17 cellular contexts compared by ENCODE assay signal in the genomic region with DNA sequence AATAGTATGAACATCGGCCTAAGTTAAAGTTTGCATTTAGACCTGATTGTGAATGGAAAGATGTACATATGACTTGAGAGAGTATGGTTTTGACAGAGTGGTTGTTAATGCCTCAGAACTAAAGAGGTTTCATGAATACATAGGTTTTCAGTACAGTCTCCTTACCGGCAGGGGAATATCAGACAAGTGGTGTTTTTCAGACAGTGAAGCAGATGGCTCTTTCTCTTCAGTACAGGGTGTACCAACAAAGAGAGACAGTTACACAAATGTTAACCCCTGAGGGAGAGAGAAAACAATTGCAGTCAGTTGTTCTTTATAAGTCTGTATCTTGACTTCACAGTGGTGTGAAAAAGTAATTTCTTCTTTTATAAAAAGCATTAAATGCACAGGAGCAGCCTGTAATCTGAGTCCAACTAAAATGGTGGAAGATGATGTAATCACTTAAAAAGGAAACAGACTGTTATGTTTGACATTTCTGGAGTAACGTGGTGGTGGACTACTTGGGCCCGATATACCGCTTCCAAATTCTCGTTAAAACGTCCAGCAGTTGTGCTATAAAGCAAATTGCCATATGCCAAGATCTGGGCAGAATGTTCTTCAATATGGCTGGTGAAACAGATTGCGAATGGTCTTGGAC.
DNase-seq lines count a peak whose midpoint lies in the region; ATAC-seq, FAIRE-seq and TF ChIP-seq lines count a peak whose summit lies in the region.
"Had no signal": no experiment of that assay in that cellular context is flagged by ENCODE, and none has a peak within 500 bp of the region (broad histone marks: within the 10 kb centered on the region; RNA-seq: fewer than 3 reads in every experiment).

No MANE protein-coding gene starts in this region.

- H3K4me1 Mint-ChIP-seq in neural crest cell = peaks cover 10% of the 10 kb centered on the region

- H3K9me3 Mint-ChIP-seq in neural crest cell = peaks cover 3% of the 10 kb centered on the region
- H3K9me3 Mint-ChIP-seq: stimulated activated effector memory CD8-positive, alpha-beta T cell treated with anti-CD3 and anti-CD28 coated beads, Interleukin-12 subunit alpha, Interleukin-12 subunit beta, amount 100 ng/mL, for 72 hours had no signal

- peak overlapping the region; percentile 86 for H3K27ac ChIP-seq in VCaP
- H3K27ac ChIP-seq: adrenal gland, upper lobe of left lung had no signal

- no peak overlapping the region for H3K27ac Mint-ChIP-seq in neural crest cell (ENCODE audit: unreplicated experiment)
- H3K27ac Mint-ChIP-seq: stimulated activated effector memory CD8-positive, alpha-beta T cell treated with anti-CD3 and anti-CD28 coated beads, Interleukin-12 subunit alpha, Interleukin-12 subunit beta, amount 100 ng/mL, for 72 hours had no signal

- 0 out of 2 replicates have a peak, but pooled peaks have one; percentile 8 for TF ChIP-seq CTCF in VCaP (conservative IDR thresholded peaks at IDR 0.05)
- peak; percentile 33 for TF ChIP-seq CTCF in neural crest cell (conservative IDR thresholded peaks at IDR 0.05)

- H3K4me3 Mint-ChIP-seq in neural crest cell = no peak overlapping the region
- H3K4me3 Mint-ChIP-seq: stimulated activated effector memory CD8-positive, alpha-beta T cell treated with anti-CD3 and anti-CD28 coated beads, Interleukin-12 subunit alpha, Interleukin-12 subunit beta, amount 100 ng/mL, for 72 hours had no signal

- H3K27me3 Mint-ChIP-seq in neural crest cell (ENCODE audit: low read depth) = no peaks in the 10 kb centered on the region

- DNase-seq in H54 (ENCODE audit: insufficient read length, low spot score) (no peak), NCI-H2029 treated with DMSO at 0.1 percent for 48 hours (lab: John Stamatoyannopoulos, UW) (peak; percentile 33), neural crest cell (ENCODE audit: low read depth, low spot score) (no peak), mesenteric fat pad (ENCODE audit: low spot score) (no peak), GOT3 (lab: John Stamatoyannopoulos, UW) (no peak), HK-2 (ENCODE audit: unreplicated experiment) (no peak)
- DNase-seq: activated CD4-positive, alpha-beta T cell treated with anti-CD3 and anti-CD28 coated beads, Interleukin-2, amount 50 U/mL, for 1 hour; adrenal gland; Calu3; MV-4-11; small intestine; upper lobe of left lung had no signal

- no peak for TF ChIP-seq POLR2A in H54 (IDR thresholded peaks at IDR 0.05; ENCODE audit: low read depth, low read length)

- no peak for ATAC-seq in GM19455 (IDR thresholded peaks at IDR 0.05; ENCODE audit: unreplicated experiment)
- ATAC-seq: stimulated activated effector memory CD8-positive, alpha-beta T cell treated with anti-CD3 and anti-CD28 coated beads, Interleukin-12 subunit alpha, Interleukin-12 subunit beta, amount 100 ng/mL, for 72 hours had no signal

- FAIRE-seq in H54 (lab: Jason Lieb, UNC) = peak; percentile 11
- FAIRE-seq: GM18507, keratinocyte, small intestine had no signal

- no peaks in the 10 kb centered on the region for H3K36me3 Mint-ChIP-seq in neural crest cell (ENCODE audit: low read depth)
- H3K36me3 Mint-ChIP-seq: stimulated activated effector memory CD8-positive, alpha-beta T cell treated with anti-CD3 and anti-CD28 coated beads, Interleukin-12 subunit alpha, Interleukin-12 subunit beta, amount 100 ng/mL, for 72 hours had no signal
